21 cellular contexts compared by ENCODE assay signal in genomic region chr9:100112677-100113336, GRCh38. TPM values are rescaled to one million over a fixed set of nuclear protein-coding genes. Genes with fewer than 3 reads are reported as not detected.
DNase-seq lines count a peak whose midpoint lies in the region; ATAC-seq and TF ChIP-seq lines count a peak whose summit lies in the region.
"Had no signal": no experiment of that assay in that cellular context is flagged by ENCODE, and none has a peak within 500 bp of the region (broad histone marks: within the 10 kb centered on the region; RNA-seq: fewer than 3 reads in every experiment).

No MANE protein-coding gene starts in this region.

- H3K4me1 ChIP-seq in CD8-positive, alpha-beta T cell (ENCODE audit: insufficient read depth, low read length): no peaks in the 10 kb centered on the region
- H3K4me1 ChIP-seq in osteoblast (ENCODE audit: insufficient read depth, low read length): peaks cover 17% of the 10 kb centered on the region
- H3K4me1 ChIP-seq: HAP-1 had no signal

- no peaks in the 10 kb centered on the region for H3K27me3 Mint-ChIP-seq in CD8-positive, alpha-beta T cell (ENCODE audit: low read depth)
- no peaks in the 10 kb centered on the region for H3K27me3 Mint-ChIP-seq in brain
- H3K27me3 Mint-ChIP-seq in endothelial cell (ENCODE audit: unreplicated experiment): no peaks in the 10 kb centered on the region

- H4K20me1 ChIP-seq in osteoblast (ENCODE audit: insufficient read depth, low read length): peaks cover 6% of the 10 kb centered on the region

- peaks cover 21% of the 10 kb centered on the region for H3K4me1 Mint-ChIP-seq in CD8-positive, alpha-beta T cell (ENCODE audit: low read depth)
- H3K4me1 Mint-ChIP-seq in brain: peaks cover 49% of the 10 kb centered on the region
- H3K4me1 Mint-ChIP-seq in endothelial cell (ENCODE audit: unreplicated experiment): no peaks in the 10 kb centered on the region

- H3K36me3 ChIP-seq in CD8-positive, alpha-beta T cell (ENCODE audit: insufficient read depth, low read length): no peaks in the 10 kb centered on the region
- no peaks in the 10 kb centered on the region for H3K36me3 ChIP-seq in osteoblast (ENCODE audit: insufficient read depth, low read length)

- no peak overlapping the region for H3K4me3 Mint-ChIP-seq in CD8-positive, alpha-beta T cell
- H3K4me3 Mint-ChIP-seq in brain (no peak overlapping the region), endothelial cell (ENCODE audit: unreplicated experiment) (no peak overlapping the region)

- no peak overlapping the region for H3K27ac ChIP-seq in CD8-positive, alpha-beta T cell (ENCODE audit: low read depth, low read length)
- H3K27ac ChIP-seq in osteoblast (ENCODE audit: low read depth, low read length): no peak overlapping the region
- H3K27ac ChIP-seq: C4-2B had no signal

- H3K4me3 ChIP-seq in CD8-positive, alpha-beta T cell (ENCODE audit: low read depth, low read length): no peak overlapping the region
- H3K4me3 ChIP-seq in osteoblast (ENCODE audit: insufficient read depth, low read length): no peak overlapping the region
- H3K4me3 ChIP-seq: HAP-1 had no signal

- POLR2A ChIA-PET in CD8-positive, alpha-beta T cell (lab: Charles Lee): no interaction called here

- no peak overlapping the region for H3K4me2 ChIP-seq in osteoblast (ENCODE audit: insufficient read depth, low read length)

- peaks cover 2% of the 10 kb centered on the region for H3K79me2 ChIP-seq in osteoblast (ENCODE audit: insufficient read depth, low read length)

- no peak overlapping the region for H2AFZ ChIP-seq in osteoblast (ENCODE audit: low read length)

- peak overlapping the region; percentile 37 for H3K27ac Mint-ChIP-seq in CD8-positive, alpha-beta T cell
- H3K27ac Mint-ChIP-seq in brain: peak overlapping the region; percentile 16 to 94 (median 53)
- no peak overlapping the region for H3K27ac Mint-ChIP-seq in endothelial cell (ENCODE audit: unreplicated experiment)

- CTCF ChIA-PET in CD8-positive, alpha-beta T cell (lab: Charles Lee): no interaction called here

- H3K9me3 Mint-ChIP-seq in CD8-positive, alpha-beta T cell: no peaks in the 10 kb centered on the region
- H3K9me3 Mint-ChIP-seq in brain (peaks cover 0 to 3% (median 0%) of the 10 kb centered on the region in 5 experiments), endothelial cell (ENCODE audit: unreplicated experiment) (no peaks in the 10 kb centered on the region)

- ATAC-seq in CD8-positive, alpha-beta T cell: no peak
- no peak for ATAC-seq in GM19035 (IDR thresholded peaks at IDR 0.05; ENCODE audit: unreplicated experiment)
- no peak for ATAC-seq in HG03095 (IDR thresholded peaks at IDR 0.05; ENCODE audit: unreplicated experiment)
- ATAC-seq: HepG2, Panc1 had no signal

- intact Hi-C loops in CD8-positive, alpha-beta T cell (cut with DNase I, micrococcal nuclease): no loop called here

- TF ChIP-seq CTCF in CD8-positive, alpha-beta T cell (IDR thresholded peaks at IDR 0.05): no peak
- TF ChIP-seq CTCF in brain (conservative IDR thresholded peaks at IDR 0.05): no peak
- no peak for TF ChIP-seq CTCF in osteoblast (IDR thresholded peaks at IDR 0.05; ENCODE audit: extremely low read depth, low read depth, low read length)
- TF ChIP-seq CTCF in endothelial cell (IDR thresholded peaks at IDR 0.05; ENCODE audit: unreplicated experiment): no peak

- H3K27me3 ChIP-seq in CD8-positive, alpha-beta T cell (ENCODE audit: insufficient read depth, low read length): no peaks in the 10 kb centered on the region
- H3K27me3 ChIP-seq in osteoblast (ENCODE audit: insufficient read depth, low read length): no peaks in the 10 kb centered on the region

- H3K36me3 Mint-ChIP-seq in CD8-positive, alpha-beta T cell: peaks cover 56% of the 10 kb centered on the region
- peaks cover 50% of the 10 kb centered on the region for H3K36me3 Mint-ChIP-seq in brain
- no peaks in the 10 kb centered on the region for H3K36me3 Mint-ChIP-seq in endothelial cell (ENCODE audit: low read depth, unreplicated experiment)

- no peak for DNase-seq in CD8-positive, alpha-beta T cell
- peak; percentile 37 for DNase-seq in NCI-H82 treated with DMSO at 0.1 percent for 48 hours (lab: John Stamatoyannopoulos, UW; ENCODE audit: unreplicated experiment)
- DNase-seq in osteoblast (ENCODE audit: insufficient read length, low spot score, missing footprints): peak; percentile 41
- DNase-seq in AG08396 (ENCODE audit: low spot score): no peak
- DNase-seq in endothelial cell (ENCODE audit: low spot score): no peak
- DNase-seq: 8988T, KBM-7, NCI-H1092, NCI-H1436, NCI-H187 treated with DMSO at 0.1 percent for 48 hours, NCI-H2107, NCI-H446 treated with DMSO at 0.1 percent for 48 hours, NCI-H748 treated with DMSO at 0.1 percent for 48 hours, SIG-M5 had no signal

- H3K9me3 ChIP-seq in CD8-positive, alpha-beta T cell (ENCODE audit: low read length): no peaks in the 10 kb centered on the region
- H3K9me3 ChIP-seq in osteoblast (ENCODE audit: low read depth, low read length): no peaks in the 10 kb centered on the region
- H3K9me3 ChIP-seq: HAP-1 had no signal

RNA-seq across cellular contexts. Expression of gene INVS, which starts 13.8 kb away (rescaled TPM):
- total RNA-seq in CD8-positive, alpha-beta T cell: 10 to 100 TPM; 12.5 to 13.2 TPM
- polyA plus RNA-seq in brain (ENCODE audit: insufficient read depth, low read depth, low replicate concordance): 9.9 TPM
- 26.2 and 27.1 TPM in 2 replicates for total RNA-seq in osteoblast
- total RNA-seq in endothelial cell (ENCODE audit: unreplicated experiment): 21.6 TPM

RNA-seq across cellular contexts. Expression of gene ERP44, which starts 14.0 kb away (rescaled TPM):
- total RNA-seq in CD8-positive, alpha-beta T cell: 1 to 10 TPM; 7.6 to 8.5 TPM
- 18.1 TPM for polyA plus RNA-seq in brain (ENCODE audit: insufficient read depth, low read depth, low replicate concordance)
- 13.8 and 14.4 TPM in 2 replicates for total RNA-seq in osteoblast
- total RNA-seq in endothelial cell (ENCODE audit: unreplicated experiment): 14.5 TPM

Comparison
In these comparisons a context has a peak if more than half of its experiments do, and no peak if none do; other contexts are left out.
1. DNase-seq: peak in NCI-H82 treated with DMSO at 0.1 percent for 48 hours (single experiment) and osteoblast (single experiment); none in CD8-positive, alpha-beta T cell (0 of 7), AG08396 (single experiment) and endothelial cell (single experiment).